Comparison of ENCODE assay signal across 27 cellular contexts in the genomic region with DNA sequence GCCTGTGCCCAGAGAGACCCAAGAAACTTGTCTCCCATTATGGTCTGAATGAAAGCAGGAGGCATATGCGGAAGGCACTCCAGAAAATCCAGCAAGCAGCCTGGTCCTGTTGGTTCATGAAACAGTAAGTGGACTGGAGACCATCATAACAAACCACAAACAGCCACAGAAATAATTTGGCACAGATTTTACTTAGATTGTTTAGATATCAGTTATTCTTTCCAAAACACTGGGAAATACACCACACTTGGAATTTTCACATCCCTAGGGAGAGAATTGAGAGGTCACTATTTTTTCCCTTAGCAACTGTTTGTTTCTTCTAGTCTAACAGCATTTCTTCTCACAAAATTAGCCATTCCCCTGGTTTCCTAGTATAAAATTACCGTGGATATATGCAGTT.
"Had no signal": no experiment of that assay in that cellular context is flagged by ENCODE, and none has a peak within 500 bp of the region (broad histone marks: within the 10 kb centered on the region; RNA-seq: fewer than 3 reads in every experiment).

No MANE protein-coding gene starts in this region.

- DNase-seq: activated CD4-positive, alpha-beta T cell treated with anti-CD3 and anti-CD28 coated beads for 4 hours; activated CD8-positive, alpha-beta memory T cell treated with anti-CD3 and anti-CD28 coated beads, Interleukin-2, amount 50 U/mL, for 4 hours; activated CD8-positive, alpha-beta T cell treated with anti-CD3 and anti-CD28 coated beads for 36 hours; activated gamma-delta T cell treated with Interleukin-2 at 50 U/mL for 16 hours; activated naive CD4-positive, alpha-beta T cell treated with anti-CD3 and anti-CD28 coated beads, Interleukin-2, amount 10 ng/mL, durations not matched to agents 7 days and 5 days; activated naive CD8-positive, alpha-beta T cell treated with anti-CD3 and anti-CD28 coated beads, Interleukin-2, amount 10 ng/mL, durations not matched to agents 7 days and 5 days; activated T-cell treated with anti-CD3 and anti-CD28 coated beads, Interleukin-2, amount 50 U/mL, for 72 hours; adrenal gland; anterior cingulate cortex; brain microvascular endothelial cell; Kasumi-1; KBM-7; NCI-H1092; NCI-H1417; NCI-H2029; NCI-H2107; NCI-H2171 treated with DMSO at 0.1 percent for 48 hours; NCI-H226; NCI-H526; NCI-H82; OCI-M1; Right ventricle myocardium superior; RPMI8226 had no signal

- ATAC-seq: activated CD4-positive, CD25-positive, alpha-beta regulatory T cell treated with anti-CD3 and anti-CD28 coated beads, Interleukin-2, amount 50 U/mL, for 24 hours; activated CD8-positive, alpha-beta T cell treated with anti-CD3 and anti-CD28 coated beads for 36 hours; activated T-cell treated with anti-CD3 and anti-CD28 coated beads, Interleukin-2, amount 50 U/mL, for 72 hours; Panc1; SK-N-SH treated with all-trans-retinoic acid at 6 μM for 48 hours had no signal

- H3K27ac ChIP-seq: adrenal gland, brain microvascular endothelial cell, SJSA1 had no signal

- H3K4me1 ChIP-seq: adrenal gland, SJSA1 had no signal

- H3K27me3 ChIP-seq: adrenal gland, brain microvascular endothelial cell, SJSA1 had no signal

- H3K36me3 ChIP-seq: adrenal gland, brain microvascular endothelial cell, SJSA1 had no signal

- H3K4me3 ChIP-seq: adrenal gland, SJSA1 had no signal
